Comparison of ENCODE assay signal across 1 cellular context in the genomic region with DNA sequence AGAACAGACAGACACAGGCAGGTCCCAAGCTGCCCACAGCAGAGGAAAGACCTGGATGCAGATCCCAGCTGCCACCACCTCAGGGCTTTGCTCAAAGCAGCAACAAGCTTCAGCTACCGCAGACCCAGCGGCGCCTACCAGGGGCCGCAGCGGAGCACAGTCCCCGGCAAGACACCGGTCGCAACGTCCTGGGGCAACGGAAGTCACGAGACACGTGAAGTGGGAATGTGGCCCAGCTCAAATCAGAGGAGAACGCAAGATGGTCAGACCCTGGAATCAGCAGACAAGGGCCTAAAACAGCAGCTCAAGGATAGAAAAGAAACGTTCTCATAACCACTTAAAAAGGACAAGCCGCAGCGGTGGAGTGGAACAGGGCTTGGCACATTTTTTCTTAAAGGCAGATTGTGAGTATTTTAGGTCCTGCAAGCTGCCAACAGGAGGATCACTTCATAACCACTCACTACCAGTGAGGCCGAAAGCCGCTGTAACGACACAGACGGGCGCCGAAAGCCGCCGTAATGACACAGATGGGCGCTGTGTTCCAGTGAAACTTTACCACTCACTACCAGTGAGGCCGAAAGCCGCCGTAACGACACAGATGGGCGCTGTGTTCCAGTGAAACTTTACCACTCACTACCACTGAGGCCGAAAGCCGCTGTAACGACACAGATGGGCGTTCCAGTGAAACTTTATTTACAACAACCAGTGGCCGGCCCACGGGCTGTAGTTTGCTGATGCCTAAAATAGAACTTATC.
TF ChIP-seq lines count a peak whose summit lies in the region.

No MANE protein-coding gene starts in this region.

TF ChIP-seq in GM23338, 12 proteins besides CTCF, POLR2A, EP300 and RAD21 (continued from another document):
- TF ChIP-seq JUNB (IDR thresholded peaks at IDR 0.05; ENCODE audit: unreplicated experiment) (no peak), STAT1 (IDR thresholded peaks at IDR 0.05; ENCODE audit: unreplicated experiment) (no peak), ZNF114 (CRISPR knock-in tag; IDR thresholded peaks at IDR 0.05) (no peak), CREB1 (CRISPR knock-in tag; IDR thresholded peaks at IDR 0.05; ENCODE audit: low read depth) (no peak)
